2 cellular contexts compared by ENCODE assay signal in the genomic region with DNA sequence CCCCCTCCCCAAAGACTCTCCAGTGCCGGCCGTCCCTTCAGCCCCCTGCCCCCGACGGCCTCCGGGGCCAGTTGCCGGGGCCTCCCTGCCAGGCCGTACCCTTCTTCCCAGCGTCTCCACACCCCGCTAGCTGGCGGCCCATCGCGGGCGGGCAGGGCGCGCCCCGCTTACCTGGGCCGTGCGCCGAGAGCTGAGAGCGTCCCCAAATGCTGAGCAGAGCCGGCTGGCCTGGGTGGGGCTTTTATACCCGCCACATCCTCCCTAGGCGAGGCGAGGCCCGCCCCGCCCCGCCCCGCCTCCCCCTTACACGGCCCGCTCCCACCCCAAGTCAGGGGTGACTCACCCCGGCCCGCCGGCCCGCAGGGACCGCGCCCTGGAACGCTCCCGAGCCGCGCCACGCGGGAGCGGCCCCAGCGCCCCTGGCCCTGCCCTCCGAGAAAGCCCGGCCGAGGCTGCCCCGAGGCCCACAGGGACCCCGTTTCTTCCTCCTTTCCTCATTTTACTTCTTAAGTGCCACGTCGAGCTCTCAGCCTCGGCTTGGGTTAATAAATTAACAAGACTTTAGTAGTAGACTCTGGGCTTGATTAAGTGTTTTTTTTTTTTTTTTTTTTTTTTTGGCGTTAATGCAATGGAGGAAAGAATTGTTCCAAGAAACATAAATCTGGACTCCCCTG.
TF ChIP-seq lines count a peak whose summit lies in the region.

A gene (minus strand): TSS at position 215 of the 674 bp plus-strand sequence. CDS start 11,911 bp downstream, outside the sequence.

TF ChIP-seq in HEK293, 187 proteins besides CTCF, POLR2A, EP300 and RAD21 (continued from another document and continues in another):
- TF ChIP-seq, protein P1, sequence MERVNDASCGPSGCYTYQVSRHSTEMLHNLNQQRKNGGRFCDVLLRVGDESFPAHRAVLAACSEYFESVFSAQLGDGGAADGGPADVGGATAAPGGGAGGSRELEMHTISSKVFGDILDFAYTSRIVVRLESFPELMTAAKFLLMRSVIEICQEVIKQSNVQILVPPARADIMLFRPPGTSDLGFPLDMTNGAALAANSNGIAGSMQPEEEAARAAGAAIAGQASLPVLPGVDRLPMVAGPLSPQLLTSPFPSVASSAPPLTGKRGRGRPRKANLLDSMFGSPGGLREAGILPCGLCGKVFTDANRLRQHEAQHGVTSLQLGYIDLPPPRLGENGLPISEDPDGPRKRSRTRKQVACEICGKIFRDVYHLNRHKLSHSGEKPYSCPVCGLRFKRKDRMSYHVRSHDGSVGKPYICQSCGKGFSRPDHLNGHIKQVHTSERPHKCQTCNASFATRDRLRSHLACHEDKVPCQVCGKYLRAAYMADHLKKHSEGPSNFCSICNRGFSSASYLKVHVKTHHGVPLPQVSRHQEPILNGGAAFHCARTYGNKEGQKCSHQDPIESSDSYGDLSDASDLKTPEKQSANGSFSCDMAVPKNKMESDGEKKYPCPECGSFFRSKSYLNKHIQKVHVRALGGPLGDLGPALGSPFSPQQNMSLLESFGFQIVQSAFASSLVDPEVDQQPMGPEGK (tag by site-specific recombination; IDR thresholded peaks at IDR 0.05) = peak; percentile 12
- TF ChIP-seq ZNF311 (tag by site-specific recombination; IDR thresholded peaks at IDR 0.05; ENCODE audit: borderline replicate concordance) = no peak
- no peak for TF ChIP-seq ZNF24 (tag by site-specific recombination; IDR thresholded peaks at IDR 0.05)
- peak; percentile 35 for TF ChIP-seq KLF1 (tag by site-specific recombination; IDR thresholded peaks at IDR 0.05)
- no peak for TF ChIP-seq ZBTB21 (tag by site-specific recombination; IDR thresholded peaks at IDR 0.05)
- no peak for TF ChIP-seq ZNF324 (tag by site-specific recombination; IDR thresholded peaks at IDR 0.05)
- TF ChIP-seq ZNF768 (tag by site-specific recombination; IDR thresholded peaks at IDR 0.05) = no peak
- TF ChIP-seq REPIN1 (tag by site-specific recombination; IDR thresholded peaks at IDR 0.05; ENCODE audit: low read depth) = no peak
- TF ChIP-seq, protein P2, sequence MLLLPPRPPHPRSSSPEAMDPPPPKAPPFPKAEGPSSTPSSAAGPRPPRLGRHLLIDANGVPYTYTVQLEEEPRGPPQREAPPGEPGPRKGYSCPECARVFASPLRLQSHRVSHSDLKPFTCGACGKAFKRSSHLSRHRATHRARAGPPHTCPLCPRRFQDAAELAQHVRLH (tag by site-specific recombination; IDR thresholded peaks at IDR 0.05) = no peak
- TF ChIP-seq ZNF140 (tag by site-specific recombination; IDR thresholded peaks at IDR 0.05) = no peak
- TF ChIP-seq, protein P3, sequence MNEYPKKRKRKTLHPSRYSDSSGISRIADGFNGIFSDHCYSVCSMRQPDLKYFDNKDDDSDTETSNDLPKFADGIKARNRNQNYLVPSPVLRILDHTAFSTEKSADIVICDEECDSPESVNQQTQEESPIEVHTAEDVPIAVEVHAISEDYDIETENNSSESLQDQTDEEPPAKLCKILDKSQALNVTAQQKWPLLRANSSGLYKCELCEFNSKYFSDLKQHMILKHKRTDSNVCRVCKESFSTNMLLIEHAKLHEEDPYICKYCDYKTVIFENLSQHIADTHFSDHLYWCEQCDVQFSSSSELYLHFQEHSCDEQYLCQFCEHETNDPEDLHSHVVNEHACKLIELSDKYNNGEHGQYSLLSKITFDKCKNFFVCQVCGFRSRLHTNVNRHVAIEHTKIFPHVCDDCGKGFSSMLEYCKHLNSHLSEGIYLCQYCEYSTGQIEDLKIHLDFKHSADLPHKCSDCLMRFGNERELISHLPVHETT (tag by site-specific recombination; IDR thresholded peaks at IDR 0.05) = no peak
- TF ChIP-seq ZNF549 (tag by site-specific recombination; IDR thresholded peaks at IDR 0.05) = no peak
- TF ChIP-seq GLIS2 (tag by site-specific recombination; IDR thresholded peaks at IDR 0.05) = no peak
- TF ChIP-seq, protein P4, sequence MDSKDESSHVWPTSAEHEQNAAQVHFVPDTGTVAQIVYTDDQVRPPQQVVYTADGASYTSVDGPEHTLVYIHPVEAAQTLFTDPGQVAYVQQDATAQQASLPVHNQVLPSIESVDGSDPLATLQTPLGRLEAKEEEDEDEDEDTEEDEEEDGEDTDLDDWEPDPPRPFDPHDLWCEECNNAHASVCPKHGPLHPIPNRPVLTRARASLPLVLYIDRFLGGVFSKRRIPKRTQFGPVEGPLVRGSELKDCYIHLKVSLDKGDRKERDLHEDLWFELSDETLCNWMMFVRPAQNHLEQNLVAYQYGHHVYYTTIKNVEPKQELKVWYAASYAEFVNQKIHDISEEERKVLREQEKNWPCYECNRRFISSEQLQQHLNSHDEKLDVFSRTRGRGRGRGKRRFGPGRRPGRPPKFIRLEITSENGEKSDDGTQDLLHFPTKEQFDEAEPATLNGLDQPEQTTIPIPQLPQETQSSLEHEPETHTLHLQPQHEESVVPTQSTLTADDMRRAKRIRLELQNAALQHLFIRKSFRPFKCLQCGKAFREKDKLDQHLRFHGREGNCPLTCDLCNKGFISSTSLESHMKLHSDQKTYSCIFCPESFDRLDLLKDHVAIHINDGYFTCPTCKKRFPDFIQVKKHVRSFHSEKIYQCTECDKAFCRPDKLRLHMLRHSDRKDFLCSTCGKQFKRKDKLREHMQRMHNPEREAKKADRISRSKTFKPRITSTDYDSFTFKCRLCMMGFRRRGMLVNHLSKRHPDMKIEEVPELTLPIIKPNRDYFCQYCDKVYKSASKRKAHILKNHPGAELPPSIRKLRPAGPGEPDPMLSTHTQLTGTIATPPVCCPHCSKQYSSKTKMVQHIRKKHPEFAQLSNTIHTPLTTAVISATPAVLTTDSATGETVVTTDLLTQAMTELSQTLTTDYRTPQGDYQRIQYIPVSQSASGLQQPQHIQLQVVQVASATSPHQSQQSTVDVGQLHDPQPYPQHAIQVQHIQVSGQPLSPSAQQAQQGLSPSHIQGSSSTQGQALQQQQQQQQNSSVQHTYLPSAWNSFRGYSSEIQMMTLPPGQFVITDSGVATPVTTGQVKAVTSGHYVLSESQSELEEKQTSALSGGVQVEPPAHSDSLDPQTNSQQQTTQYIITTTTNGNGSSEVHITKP (tag by site-specific recombination; IDR thresholded peaks at IDR 0.05) = no peak
- TF ChIP-seq, protein P5, sequence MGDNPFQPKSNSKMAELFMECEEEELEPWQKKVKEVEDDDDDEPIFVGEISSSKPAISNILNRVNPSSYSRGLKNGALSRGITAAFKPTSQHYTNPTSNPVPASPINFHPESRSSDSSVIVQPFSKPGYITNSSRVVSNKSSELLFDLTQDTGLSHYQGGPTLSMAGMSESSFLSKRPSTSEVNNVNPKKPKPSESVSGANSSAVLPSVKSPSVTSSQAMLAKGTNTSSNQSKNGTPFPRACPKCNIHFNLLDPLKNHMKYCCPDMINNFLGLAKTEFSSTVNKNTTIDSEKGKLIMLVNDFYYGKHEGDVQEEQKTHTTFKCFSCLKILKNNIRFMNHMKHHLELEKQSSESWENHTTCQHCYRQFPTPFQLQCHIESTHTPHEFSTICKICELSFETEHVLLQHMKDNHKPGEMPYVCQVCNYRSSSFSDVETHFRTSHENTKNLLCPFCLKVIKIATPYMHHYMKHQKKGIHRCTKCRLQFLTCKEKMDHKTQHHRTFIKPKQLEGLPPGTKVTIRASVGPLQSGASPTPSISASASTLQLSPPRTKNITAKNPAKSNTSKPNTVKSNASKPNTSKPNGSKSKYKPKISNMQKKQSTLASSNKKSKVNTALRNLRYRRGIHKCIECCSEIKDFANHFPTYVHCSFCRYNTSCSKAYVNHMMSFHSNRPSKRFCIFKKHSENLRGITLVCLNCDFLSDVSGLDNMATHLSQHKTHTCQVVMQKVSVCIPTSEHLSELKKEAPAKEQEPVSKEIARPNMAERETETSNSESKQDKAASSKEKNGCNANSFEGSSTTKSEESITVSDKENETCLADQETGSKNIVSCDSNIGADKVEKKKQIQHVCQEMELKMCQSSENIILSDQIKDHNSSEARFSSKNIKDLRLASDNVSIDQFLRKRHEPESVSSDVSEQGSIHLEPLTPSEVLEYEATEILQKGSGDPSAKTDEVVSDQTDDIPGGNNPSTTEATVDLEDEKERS (tag by site-specific recombination; IDR thresholded peaks at IDR 0.05) = no peak

TF ChIP-seq in HepG2, 621 proteins besides CTCF, POLR2A, EP300 and RAD21 (continued from another document):
- TF ChIP-seq ZMAT3 (CRISPR knock-in tag; conservative IDR thresholded peaks at IDR 0.05) = no peak
- TF ChIP-seq KLF9 (CRISPR knock-in tag; IDR thresholded peaks at IDR 0.05; ENCODE audit: low read depth) = no peak
